18 cellular contexts compared by ENCODE assay signal in genomic region chr6:51675020-51675419, GRCh38.
DNase-seq lines count a peak whose midpoint lies in the region; ATAC-seq and TF ChIP-seq lines count a peak whose summit lies in the region.
"Had no signal": no experiment of that assay in that cellular context is flagged by ENCODE, and none has a peak within 500 bp of the region (broad histone marks: within the 10 kb centered on the region; RNA-seq: fewer than 3 reads in every experiment).

No MANE protein-coding gene starts in this region.

- H3K27ac ChIP-seq in cardiac muscle cell = peak overlapping the region; percentile 12
- no peak overlapping the region for H3K27ac ChIP-seq in neural progenitor cell
- H3K27ac ChIP-seq: C4-2B had no signal

- no peaks in the 10 kb centered on the region for H3K9me3 ChIP-seq in cardiac muscle cell (ENCODE audit: low read depth)
- no peaks in the 10 kb centered on the region for H3K9me3 ChIP-seq in neural progenitor cell (ENCODE audit: low read depth)
- H3K9me3 ChIP-seq: Caco-2 had no signal

- peaks cover 24% of the 10 kb centered on the region for H3K4me1 Mint-ChIP-seq in neural progenitor cell
- H3K4me1 Mint-ChIP-seq: GM23338 had no signal

- ATAC-seq in GM19035 (IDR thresholded peaks at IDR 0.05; ENCODE audit: unreplicated experiment) = no peak
- ATAC-seq: GM12878, GM23338, HCT116 had no signal

- no peak overlapping the region for H3K4me3 Mint-ChIP-seq in neural progenitor cell
- H3K4me3 Mint-ChIP-seq: CD4-positive, alpha-beta T cell; GM23338; HFFc6 had no signal

- peak overlapping the region; percentile 6 for H3K27ac Mint-ChIP-seq in neural progenitor cell
- H3K27ac Mint-ChIP-seq: CD4-positive, alpha-beta T cell; GM23338; HFFc6 had no signal

- peaks cover 4% of the 10 kb centered on the region for H3K9me3 Mint-ChIP-seq in neural progenitor cell
- H3K9me3 Mint-ChIP-seq: CD4-positive, alpha-beta T cell; GM23338 had no signal

- no peaks in the 10 kb centered on the region for H3F3A ChIP-seq in neural progenitor cell (ENCODE audit: low read depth)

- H3K4me3 ChIP-seq in cardiac muscle cell (no peak overlapping the region), neural progenitor cell (no peak overlapping the region)
- H3K4me3 ChIP-seq: GM12878, GM23338 had no signal

- peaks cover 14% of the 10 kb centered on the region for H3K27me3 Mint-ChIP-seq in neural progenitor cell (ENCODE audit: insufficient read depth, low read depth)

- TF ChIP-seq CTCF in cardiac muscle cell (IDR thresholded peaks at IDR 0.05; ENCODE audit: low read depth, low read length) (no peak), neural progenitor cell (IDR thresholded peaks at IDR 0.05) (no peak)

- no peaks in the 10 kb centered on the region for H3K36me3 ChIP-seq in cardiac muscle cell
- H3K36me3 ChIP-seq in neural progenitor cell = no peaks in the 10 kb centered on the region

- no peaks in the 10 kb centered on the region for H3K36me3 Mint-ChIP-seq in neural progenitor cell

- no peaks in the 10 kb centered on the region for H4K20me1 ChIP-seq in neural progenitor cell (ENCODE audit: low read depth)

- H3K4me2 ChIP-seq in neural progenitor cell = no peak overlapping the region
- H3K4me2 ChIP-seq: GM23338 had no signal

- DNase-seq in cardiac muscle cell (ENCODE audit: low read depth in 1 of 2, low spot score in 1 of 2) = no peak
- DNase-seq in cardiac septum (ENCODE audit: low spot score) = no peak
- DNase-seq in DMS53 treated with DMSO at 0.1 percent for 48 hours (lab: John Stamatoyannopoulos, UW; ENCODE audit: unreplicated experiment) = peak; percentile 28
- DNase-seq in dedifferentiated amniotic fluid mesenchymal stem cell (ENCODE audit: extremely low spot score) = peak; percentile 5
- DNase-seq in neural progenitor cell (ENCODE audit: low spot score) = no peak
- no peak for DNase-seq in EL
- no peak for DNase-seq in HK-2 (ENCODE audit: unreplicated experiment)
- DNase-seq: Caco-2; CD4-positive, alpha-beta T cell; DMS79 treated with DMSO at 0.1 percent for 48 hours; H7; HFFc6; KG1 had no signal

- H2AFZ ChIP-seq in neural progenitor cell (replicated peaks) = no peak overlapping the region
- H2AFZ ChIP-seq: GM23338 had no signal

- intact Hi-C loops in cardiac septum (cut with DNase I) = no loop called here

- H3K27me3 ChIP-seq in cardiac muscle cell = no peaks in the 10 kb centered on the region
- no peaks in the 10 kb centered on the region for H3K27me3 ChIP-seq in neural progenitor cell

- H3K9ac ChIP-seq in neural progenitor cell = no peak overlapping the region

- no peaks in the 10 kb centered on the region for H3K79me2 ChIP-seq in neural progenitor cell (ENCODE audit: low read depth)

- H3K4me1 ChIP-seq in cardiac muscle cell (ENCODE audit: low read depth) (peaks cover 9% of the 10 kb centered on the region), neural progenitor cell (peaks cover 6% of the 10 kb centered on the region)
- H3K4me1 ChIP-seq: Caco-2 had no signal

Comparison
In these comparisons a context has a peak if more than half of its experiments do, and no peak if none do; other contexts are left out.
1. DNase-seq: peak in DMS53 treated with DMSO at 0.1 percent for 48 hours (single experiment) and dedifferentiated amniotic fluid mesenchymal stem cell (single experiment); none in cardiac muscle cell (0 of 2), cardiac septum (single experiment), neural progenitor cell (single experiment), EL (single experiment) and HK-2 (single experiment).